ENCODE assay signal across 8 cellular contexts in the genomic region with DNA sequence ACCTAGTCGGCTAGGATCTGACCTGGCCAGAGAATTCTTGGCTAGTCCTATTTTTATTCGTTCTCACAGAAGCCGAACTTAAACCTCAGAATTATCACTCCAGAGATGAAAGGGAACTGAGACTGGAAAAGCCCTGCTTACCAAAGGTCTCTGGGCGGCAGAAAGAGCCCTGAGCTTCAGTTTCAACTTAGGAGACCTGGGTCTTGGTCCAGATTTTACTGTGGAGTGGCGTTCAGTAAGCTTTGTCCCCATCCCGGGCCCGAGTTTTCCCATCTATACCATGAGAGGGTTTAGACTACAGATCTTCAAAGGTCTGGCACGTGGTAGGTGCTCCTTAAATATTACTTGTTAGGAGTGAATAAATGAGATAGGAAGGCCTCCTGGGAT. TPM values are rescaled to one million over a fixed set of nuclear protein-coding genes. Genes with fewer than 3 reads are reported as not detected.
DNase-seq lines count a peak whose midpoint lies in the region; ATAC-seq, FAIRE-seq and TF ChIP-seq lines count a peak whose summit lies in the region.

No MANE protein-coding gene starts in this region.

- RAD21 ChIA-PET in GM12878 (lab: Charles Lee; ENCODE audit: unreplicated experiment): interaction anchor here (0.9 to 1.8 kb wide), 8 partner anchors 13 to 216 kb away, joined by 3 to 10 read pairs (median 3); partner anchors contain the start of genes SPCS2 and XRRA1

- in situ Hi-C loops in GM12878 (cut with MboI): no loop called here

- TF ChIP-seq CTCF in GM12878 (IDR thresholded peaks at IDR 0.05 in 2 of 3, conservative IDR thresholded peaks at IDR 0.05 in 1 of 3; ENCODE audit: control insufficient read depth in 2 of 3, extremely low read depth in 1 of 3, insufficient read depth in 1 of 3, low read depth in 3 of 3, low read length in 3 of 3) (no peak), lower lobe of right lung (IDR thresholded peaks at IDR 0.05) (no peak), uterus (IDR thresholded peaks at IDR 0.05) (no peak)

- H3K4me1 ChIP-seq in GM12878 (ENCODE audit: control insufficient read depth, insufficient read depth, low read length): peaks cover 13% of the 10 kb centered on the region
- H3K4me1 ChIP-seq in lower lobe of right lung: peaks cover 14% of the 10 kb centered on the region
- H3K4me1 ChIP-seq in uterus: no peaks in the 10 kb centered on the region

- no peak for TF ChIP-seq RAD21 in GM12878 (IDR thresholded peaks at IDR 0.05; ENCODE audit: insufficient read depth, low read depth, low read length)

- H3K36me3 ChIP-seq in GM12878 (ENCODE audit: control insufficient read depth in 2 of 2, insufficient read depth in 2 of 2, low read length in 1 of 2) (peaks cover 0 to 4% of the 10 kb centered on the region in 2 experiments; a peak in 2 of 4 replicates), lower lobe of right lung (peaks cover 2% of the 10 kb centered on the region), uterus (no peaks in the 10 kb centered on the region)

- no peak for TF ChIP-seq EP300 in GM12878 (IDR thresholded peaks at IDR 0.05; ENCODE audit: borderline replicate concordance in 1 of 2, control insufficient read depth in 1 of 2, low read depth in 2 of 2, low read length in 2 of 2)

- peak overlapping the region; percentile 40 for H3K27ac ChIP-seq in GM12878 (ENCODE audit: control insufficient read depth, insufficient read depth)
- peak overlapping the region; percentile 79 for H3K27ac ChIP-seq in lower lobe of right lung
- H3K27ac ChIP-seq in uterus: peak overlapping the region; percentile 51 to 67

- POLR2A ChIA-PET in activated CD4-positive, alpha-beta T cell treated with anti-CD3 and anti-CD28 coated beads, Interleukin-2, amount 10 ng/mL, durations not matched to agents 7 days and 5 days (lab: Charles Lee): no interaction called here
- POLR2A ChIA-PET in GM12878 (lab: Charles Lee): interaction anchor here (0.7 to 1.6 kb wide), 7 partner anchors 8 to 818 kb away, joined by 3 to 5 read pairs (median 3); no protein-coding TSS in a partner anchor

- 1% methylated on average over 8 of the region's 8 CpGs for WGBS in GM12878 (ENCODE audit: insufficient coverage, insufficient replicate concordance, low lambda C conversion rate, missing lambda C conversion rate)

- no peaks in the 10 kb centered on the region for H3K9me3 Mint-ChIP-seq in activated CD4-positive, alpha-beta T cell treated with anti-CD3 and anti-CD28 coated beads, Interleukin-2, amount 10 ng/mL, durations not matched to agents 7 days and 5 days

- peak; percentile 10 for ATAC-seq in GM12878
- ATAC-seq in lower lobe of right lung: peak; percentile 3 to 6

- H2AFZ ChIP-seq in GM12878 (ENCODE audit: control insufficient read depth, low read depth, low read length): peak overlapping the region; percentile 12

- no peak for TF ChIP-seq POLR2A in GM12878 (IDR thresholded peaks at IDR 0.05; ENCODE audit: low read depth, low read length)
- no peak for TF ChIP-seq POLR2A in uterus (IDR thresholded peaks at IDR 0.05)

- peaks cover 4% of the 10 kb centered on the region for H3K36me3 Mint-ChIP-seq in activated CD4-positive, alpha-beta T cell treated with anti-CD3 and anti-CD28 coated beads, Interleukin-2, amount 10 ng/mL, durations not matched to agents 7 days and 5 days (ENCODE audit: low read depth)

- peak overlapping the region; percentile 72 for H3K4me2 ChIP-seq in GM12878 (ENCODE audit: control insufficient read depth, insufficient read depth)

- H3K4me1 Mint-ChIP-seq in activated CD4-positive, alpha-beta T cell treated with anti-CD3 and anti-CD28 coated beads, Interleukin-2, amount 10 ng/mL, durations not matched to agents 7 days and 5 days: peaks cover 28% of the 10 kb centered on the region

- DNase-seq in activated CD4-positive, alpha-beta T cell treated with anti-CD3 and anti-CD28 coated beads, Interleukin-2, amount 10 ng/mL, durations not matched to agents 7 days and 5 days: no peak
- no peak for DNase-seq in activated CD4-positive, alpha-beta T cell treated with anti-CD3 and anti-CD28 coated beads for 1 hour
- DNase-seq in HuH-7.5 (ENCODE audit: low spot score) (peak; percentile 23), GM12878 (ENCODE audit: low read depth, low spot score) (no peak), lower lobe of right lung (no peak), uterus (no peak), globus pallidus (ENCODE audit: low spot score) (no peak), NCI-H2171 (lab: John Stamatoyannopoulos, UW) (no peak)

- peak overlapping the region; percentile 90 for H3K4me3 Mint-ChIP-seq in activated CD4-positive, alpha-beta T cell treated with anti-CD3 and anti-CD28 coated beads, Interleukin-2, amount 10 ng/mL, durations not matched to agents 7 days and 5 days

- H3K27me3 Mint-ChIP-seq in activated CD4-positive, alpha-beta T cell treated with anti-CD3 and anti-CD28 coated beads, Interleukin-2, amount 10 ng/mL, durations not matched to agents 7 days and 5 days: no peaks in the 10 kb centered on the region

- H3K9ac ChIP-seq in GM12878 (ENCODE audit: control insufficient read depth, insufficient read depth, low read length): peak overlapping the region; percentile 64

- no peaks in the 10 kb centered on the region for H4K20me1 ChIP-seq in GM12878 (ENCODE audit: control insufficient read depth, insufficient read depth)

- FAIRE-seq in GM12878 (lab: Jason Lieb, UNC): no peak

- H3K4me3 ChIP-seq in GM12878 (peak overlapping the region; percentile 100), lower lobe of right lung (peak overlapping the region; percentile 85), uterus (peak overlapping the region; percentile 65 to 74)

- H3K27me3 ChIP-seq in GM12878 (replicated peaks in 1 of 2; ENCODE audit: control insufficient read depth in 2 of 2, insufficient read depth in 2 of 2, low read length in 1 of 2): no peaks in the 10 kb centered on the region
- no peaks in the 10 kb centered on the region for H3K27me3 ChIP-seq in lower lobe of right lung (ENCODE audit: low read depth)
- H3K27me3 ChIP-seq in uterus: no peaks in the 10 kb centered on the region

- CTCF ChIA-PET in activated CD4-positive, alpha-beta T cell treated with anti-CD3 and anti-CD28 coated beads, Interleukin-2, amount 10 ng/mL, durations not matched to agents 7 days and 5 days (lab: Charles Lee): interaction anchor here (1.0 to 2.0 kb wide), 4 partner anchors 9 to 48 kb away, joined by 3 to 9 read pairs (median 4); no protein-coding TSS in a partner anchor
- CTCF ChIA-PET in GM12878 (lab: Yijun Ruan, JAX): interaction anchor here (0.6 to 1.5 kb wide), 7 partner anchors 10 to 253 kb away, joined by 3 to 7 read pairs (median 4); no protein-coding TSS in a partner anchor

- H3K27ac Mint-ChIP-seq in activated CD4-positive, alpha-beta T cell treated with anti-CD3 and anti-CD28 coated beads, Interleukin-2, amount 10 ng/mL, durations not matched to agents 7 days and 5 days: peak overlapping the region; percentile 90

- TSS peak; percentile 49 for BruUV-seq in GM12878 (replicated peaks; lab: Mats Ljungman, UMichigan)

- H3K79me2 ChIP-seq in GM12878 (ENCODE audit: control insufficient read depth, insufficient read depth, low read length): peaks cover 36% of the 10 kb centered on the region

- no peaks in the 10 kb centered on the region for H3K9me3 ChIP-seq in GM12878 (replicated peaks; ENCODE audit: control insufficient read depth, insufficient read depth, low read length)
- no peaks in the 10 kb centered on the region for H3K9me3 ChIP-seq in lower lobe of right lung
- H3K9me3 ChIP-seq in uterus: no peaks in the 10 kb centered on the region

- SMC1A ChIA-PET in GM12878 (lab: Charles Lee; ENCODE audit: uncharacterized antibody, unreplicated experiment): interaction anchor here (0.7 to 2.3 kb wide), 13 partner anchors 8 to 216 kb away, joined by 3 to 6 read pairs (median 4); no protein-coding TSS in a partner anchor

- intact Hi-C loops in GM12878 (cut with micrococcal nuclease; ENCODE audit: unreplicated experiment): loop anchor here (2.0 kb wide), 1 partner anchor 40 kb away; the partner anchor contains the start of genes SPCS2 and XRRA1
- intact Hi-C loops in lower lobe of right lung (cut with DNase I): no loop called here
- intact Hi-C loops in uterus (cut with DNase I; ENCODE audit: low total_unique reads): no loop called here

RNA-seq across cellular contexts. Expression of gene NEU3, which starts 0.5 kb away (rescaled TPM):
- 10 to 100 TPM; 10.9 to 12.5 TPM for total RNA-seq in activated CD4-positive, alpha-beta T cell treated with anti-CD3 and anti-CD28 coated beads, Interleukin-2, amount 10 ng/mL, durations not matched to agents 7 days and 5 days
- 40.3 and 47.0 TPM in 2 replicates for total RNA-seq in GM12878 (2013; cell fraction: nucleolus; rRNA removed)
- 17.3 and 18.1 TPM in 2 replicates for total RNA-seq in GM12878 (2014; rRNA removed)
- total RNA-seq in GM12878 (2014; rRNA removed; fragmentation: Illumina TruSeq; extraction: Trizol): 14.8 and 15.4 TPM in 2 replicates
- total RNA-seq in GM12878 (2021): 13.3 and 13.9 TPM in 2 replicates
- polyA plus RNA-seq in GM12878 (2011; ENCODE audit: low read depth): 6.7 TPM
- polyA plus RNA-seq in GM12878 (2011; rRNA removed): 13.4 and 14.8 TPM in 2 replicates
- polyA plus RNA-seq in GM12878 (2011; cell fraction: cytosol; rRNA removed): 16.3 and 19.0 TPM in 2 replicates
- polyA plus RNA-seq in GM12878 (2011; cell fraction: nucleus; rRNA removed): 21.9 and 22.6 TPM in 2 replicates
- polyA plus RNA-seq in GM12878 (2012): 7.8 and 8.6 TPM in 2 replicates
- polyA plus RNA-seq in GM12878 (2014; fragmentation: Illumina TruSeq; extraction: Trizol): 13.4 and 13.9 TPM in 2 replicates
- 1 to 10 TPM; 2.5 TPM for polyA plus RNA-seq in GM12878 (2014; fragmentation: Nextera tagmentation; extraction: Ambion mirVana)
- 15.4 and 20.3 TPM in 2 replicates for polyA plus RNA-seq in GM12878 (2014; rRNA removed)
- 10 to 100 TPM in 1 of 2 experiments, 1 to 10 TPM in 1; 9.7 to 11.0 TPM for polyA plus RNA-seq in GM12878 (2016; fragmentation: Nextera tagmentation; extraction: Ambion mirVana)
- 26.6 and 33.3 TPM in 2 replicates for polyA minus RNA-seq in GM12878 (2011; rRNA and poly(A)+ RNA removed)
- 12.3 and 13.1 TPM in 2 replicates for polyA minus RNA-seq in GM12878 (2011; cell fraction: cytosol; rRNA and poly(A)+ RNA removed)
- polyA minus RNA-seq in GM12878 (2011; cell fraction: nucleus; rRNA and poly(A)+ RNA removed): 14.0 and 25.3 TPM in 2 replicates
- 10.7 TPM for total RNA-seq in lower lobe of right lung
- total RNA-seq in uterus: 10 to 100 TPM; 10.9 to 50.0 (median 13.3) TPM

RNA-seq across cellular contexts. Expression of gene SPCS2, which starts 40.2 kb away (rescaled TPM):
- total RNA-seq in activated CD4-positive, alpha-beta T cell treated with anti-CD3 and anti-CD28 coated beads, Interleukin-2, amount 10 ng/mL, durations not matched to agents 7 days and 5 days: 100 to 1,000 TPM; 170 to 186 TPM
- 71.4 and 148 TPM in 2 replicates for total RNA-seq in GM12878 (2013; cell fraction: nucleolus; rRNA removed)
- total RNA-seq in GM12878 (2014; rRNA removed) (40.7 and 48.3 TPM in 2 replicates), GM12878 (2014; rRNA removed; fragmentation: Illumina TruSeq; extraction: Trizol) (52.9 and 53.6 TPM in 2 replicates), GM12878 (2021) (143 and 145 TPM in 2 replicates), lower lobe of right lung (149 TPM), uterus (100 to 1,000 TPM in 1 of 4 donors, 10 to 100 TPM in 2, 1 to 10 TPM in 1; 4.9 to 126 (median 28.0) TPM)
- 91.2 TPM for polyA plus RNA-seq in GM12878 (2011; ENCODE audit: low read depth)
- polyA plus RNA-seq in GM12878 (2011; rRNA removed) (192 and 234 TPM in 2 replicates), GM12878 (2014; fragmentation: Illumina TruSeq; extraction: Trizol) (176 and 220 TPM in 2 replicates), GM12878 (2014; fragmentation: Nextera tagmentation; extraction: Ambion mirVana) (100 to 1,000 TPM; 429 to 430 TPM), GM12878 (2014; rRNA removed) (192 and 236 TPM in 2 replicates), GM12878 (2016; fragmentation: Nextera tagmentation; extraction: Ambion mirVana) (100 to 1,000 TPM; 636 to 661 TPM)
- 44.5 and 78.9 TPM in 2 replicates for polyA plus RNA-seq in GM12878 (2011; cell fraction: cytosol; rRNA removed)
- 26.5 and 50.5 TPM in 2 replicates for polyA plus RNA-seq in GM12878 (2011; cell fraction: nucleus; rRNA removed)
- polyA plus RNA-seq in GM12878 (2012): 139 and 145 TPM in 2 replicates
- 24.5 and 29.1 TPM in 2 replicates for polyA minus RNA-seq in GM12878 (2011; rRNA and poly(A)+ RNA removed)
- polyA minus RNA-seq in GM12878 (2011; cell fraction: cytosol; rRNA and poly(A)+ RNA removed): 14.6 and 14.7 TPM in 2 replicates
- 4.5 and 15.3 TPM in 2 replicates for polyA minus RNA-seq in GM12878 (2011; cell fraction: nucleus; rRNA and poly(A)+ RNA removed)

RNA-seq across cellular contexts. Expression of gene XRRA1, which starts 40.4 kb away (rescaled TPM):
- 10 to 100 TPM in 1 of 2 experiments, 1 to 10 TPM in 1; 7.1 to 10.7 TPM for total RNA-seq in activated CD4-positive, alpha-beta T cell treated with anti-CD3 and anti-CD28 coated beads, Interleukin-2, amount 10 ng/mL, durations not matched to agents 7 days and 5 days
- 20.4 and 26.9 TPM in 2 replicates for total RNA-seq in GM12878 (2013; cell fraction: nucleolus; rRNA removed)
- total RNA-seq in GM12878 (2014; rRNA removed) (3.7 and 4.1 TPM in 2 replicates), GM12878 (2014; rRNA removed; fragmentation: Illumina TruSeq; extraction: Trizol) (3.9 and 5.2 TPM in 2 replicates), GM12878 (2021) (7.3 and 11.0 TPM in 2 replicates), lower lobe of right lung (10.0 TPM), uterus (10 to 100 TPM in 3 of 4 donors, 1 to 10 TPM in 1; 5.9 to 74.2 (median 26.9) TPM)
- polyA plus RNA-seq in GM12878 (2011; ENCODE audit: low read depth): 2.0 TPM
- polyA plus RNA-seq in GM12878 (2011; rRNA removed) (3.2 and 4.6 TPM in 2 replicates), GM12878 (2014; fragmentation: Illumina TruSeq; extraction: Trizol) (4.6 and 5.9 TPM in 2 replicates), GM12878 (2014; fragmentation: Nextera tagmentation; extraction: Ambion mirVana) (1 to 10 TPM; 2.5 to 7.4 TPM), GM12878 (2014; rRNA removed) (3.1 and 3.9 TPM in 2 replicates), GM12878 (2016; fragmentation: Nextera tagmentation; extraction: Ambion mirVana) (1 to 10 TPM; 7.4 to 8.8 TPM)
- 3.3 and 4.0 TPM in 2 replicates for polyA plus RNA-seq in GM12878 (2011; cell fraction: cytosol; rRNA removed)
- 7.3 and 10.9 TPM in 2 replicates for polyA plus RNA-seq in GM12878 (2011; cell fraction: nucleus; rRNA removed)
- polyA plus RNA-seq in GM12878 (2012): 3.7 and 4.3 TPM in 2 replicates
- polyA minus RNA-seq in GM12878 (2011; rRNA and poly(A)+ RNA removed): 9.7 and 13.0 TPM in 2 replicates
- 2.9 and 4.3 TPM in 2 replicates for polyA minus RNA-seq in GM12878 (2011; cell fraction: cytosol; rRNA and poly(A)+ RNA removed)
- polyA minus RNA-seq in GM12878 (2011; cell fraction: nucleus; rRNA and poly(A)+ RNA removed): 8.6 and 12.6 TPM in 2 replicates
